ENCODE assay signal across 1 cellular context in the genomic region with DNA sequence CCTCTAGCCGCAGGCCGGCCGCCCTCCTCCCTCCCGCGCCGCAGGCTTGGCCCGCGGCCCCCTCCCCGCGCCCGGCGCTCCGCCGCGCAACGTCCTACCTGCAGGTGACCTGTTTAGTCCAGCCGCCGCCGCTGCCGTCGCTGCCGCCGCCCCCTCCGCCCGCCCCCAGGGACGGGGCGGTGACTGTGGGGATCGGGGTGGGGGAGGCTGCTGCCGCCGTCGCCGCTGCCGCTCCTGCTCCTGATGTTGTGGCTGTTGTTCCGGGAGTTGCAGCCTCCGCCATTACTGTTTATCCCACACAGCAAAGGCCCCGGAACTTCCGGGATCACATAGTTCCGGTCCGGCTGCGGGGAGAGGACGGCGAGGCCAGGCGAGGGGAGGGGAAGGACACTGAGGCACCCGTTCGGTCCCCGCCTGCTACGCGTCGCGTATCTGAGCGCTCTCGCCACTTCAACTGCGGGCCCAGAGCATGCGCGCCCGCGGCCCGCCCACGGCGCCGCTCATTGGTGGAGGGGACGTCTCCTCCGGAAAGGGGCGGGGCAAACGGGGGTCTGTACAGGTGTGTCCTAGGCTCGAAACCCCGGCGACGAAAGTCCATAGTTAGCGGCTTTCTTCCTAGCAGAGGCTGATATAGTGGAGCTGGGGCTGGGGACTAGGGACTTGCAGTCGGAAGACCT.
TF ChIP-seq lines count a peak whose summit lies in the region.

A gene with protein sequence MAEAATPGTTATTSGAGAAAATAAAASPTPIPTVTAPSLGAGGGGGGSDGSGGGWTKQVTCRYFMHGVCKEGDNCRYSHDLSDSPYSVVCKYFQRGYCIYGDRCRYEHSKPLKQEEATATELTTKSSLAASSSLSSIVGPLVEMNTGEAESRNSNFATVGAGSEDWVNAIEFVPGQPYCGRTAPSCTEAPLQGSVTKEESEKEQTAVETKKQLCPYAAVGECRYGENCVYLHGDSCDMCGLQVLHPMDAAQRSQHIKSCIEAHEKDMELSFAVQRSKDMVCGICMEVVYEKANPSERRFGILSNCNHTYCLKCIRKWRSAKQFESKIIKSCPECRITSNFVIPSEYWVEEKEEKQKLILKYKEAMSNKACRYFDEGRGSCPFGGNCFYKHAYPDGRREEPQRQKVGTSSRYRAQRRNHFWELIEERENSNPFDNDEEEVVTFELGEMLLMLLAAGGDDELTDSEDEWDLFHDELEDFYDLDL (minus strand): TSS at position 444 of the 677 bp plus-strand sequence. CDS start 161 bp downstream, at position 283.

TF ChIP-seq in K562, 482 proteins besides CTCF, POLR2A, EP300 and RAD21 (continued from another document and continues in another):
- TF ChIP-seq, protein P1, sequence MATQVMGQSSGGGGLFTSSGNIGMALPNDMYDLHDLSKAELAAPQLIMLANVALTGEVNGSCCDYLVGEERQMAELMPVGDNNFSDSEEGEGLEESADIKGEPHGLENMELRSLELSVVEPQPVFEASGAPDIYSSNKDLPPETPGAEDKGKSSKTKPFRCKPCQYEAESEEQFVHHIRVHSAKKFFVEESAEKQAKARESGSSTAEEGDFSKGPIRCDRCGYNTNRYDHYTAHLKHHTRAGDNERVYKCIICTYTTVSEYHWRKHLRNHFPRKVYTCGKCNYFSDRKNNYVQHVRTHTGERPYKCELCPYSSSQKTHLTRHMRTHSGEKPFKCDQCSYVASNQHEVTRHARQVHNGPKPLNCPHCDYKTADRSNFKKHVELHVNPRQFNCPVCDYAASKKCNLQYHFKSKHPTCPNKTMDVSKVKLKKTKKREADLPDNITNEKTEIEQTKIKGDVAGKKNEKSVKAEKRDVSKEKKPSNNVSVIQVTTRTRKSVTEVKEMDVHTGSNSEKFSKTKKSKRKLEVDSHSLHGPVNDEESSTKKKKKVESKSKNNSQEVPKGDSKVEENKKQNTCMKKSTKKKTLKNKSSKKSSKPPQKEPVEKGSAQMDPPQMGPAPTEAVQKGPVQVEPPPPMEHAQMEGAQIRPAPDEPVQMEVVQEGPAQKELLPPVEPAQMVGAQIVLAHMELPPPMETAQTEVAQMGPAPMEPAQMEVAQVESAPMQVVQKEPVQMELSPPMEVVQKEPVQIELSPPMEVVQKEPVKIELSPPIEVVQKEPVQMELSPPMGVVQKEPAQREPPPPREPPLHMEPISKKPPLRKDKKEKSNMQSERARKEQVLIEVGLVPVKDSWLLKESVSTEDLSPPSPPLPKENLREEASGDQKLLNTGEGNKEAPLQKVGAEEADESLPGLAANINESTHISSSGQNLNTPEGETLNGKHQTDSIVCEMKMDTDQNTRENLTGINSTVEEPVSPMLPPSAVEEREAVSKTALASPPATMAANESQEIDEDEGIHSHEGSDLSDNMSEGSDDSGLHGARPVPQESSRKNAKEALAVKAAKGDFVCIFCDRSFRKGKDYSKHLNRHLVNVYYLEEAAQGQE (CRISPR knock-in tag; IDR thresholded peaks at IDR 0.05; ENCODE audit: low read depth) = no peak
- TF ChIP-seq BRCA1 (IDR thresholded peaks at IDR 0.05) (no peak), BRCA1 (CRISPR knock-in tag; IDR thresholded peaks at IDR 0.05) (no peak), ZNF785 (CRISPR knock-in tag; IDR thresholded peaks at IDR 0.05) (no peak), JUND (IDR thresholded peaks at IDR 0.05; ENCODE audit: borderline replicate concordance, low read depth, low read length) (peak; percentile 67), JUND (tag; IDR thresholded peaks at IDR 0.05; ENCODE audit: borderline replicate concordance, low read depth, low read length) (no peak; the same call in 2 of the 3 replicates), DDX20 (tag; IDR thresholded peaks at IDR 0.05; ENCODE audit: low read depth) (no peak), NR2C2 (CRISPR knock-in tag; IDR thresholded peaks at IDR 0.05) (0 out of 2 replicates have a peak, but pooled peaks have one; percentile 27), NR2C2 (tag; IDR thresholded peaks at IDR 0.05) (peak; percentile 72), ZNF57 (CRISPR knock-in tag; IDR thresholded peaks at IDR 0.05) (no peak), ESRRA (IDR thresholded peaks at IDR 0.05; ENCODE audit: borderline replicate concordance, low read depth) (peak; percentile 81), POLR2H (tag; IDR thresholded peaks at IDR 0.05; ENCODE audit: low read depth) (peak; percentile 90), KAT2B (IDR thresholded peaks at IDR 0.05; ENCODE audit: low read depth, low read length) (no peak), CBX2 (IDR thresholded peaks at IDR 0.05; ENCODE audit: insufficient read depth, low read length, poor library complexity, severe bottlenecking) (no peak), ADNP (tag; IDR thresholded peaks at IDR 0.05) (no peak), E2F3 (CRISPR knock-in tag; IDR thresholded peaks at IDR 0.05) (no peak), SMARCE1 (IDR thresholded peaks at IDR 0.05) (no peak), ZC3H4 (CRISPR knock-in tag; IDR thresholded peaks at IDR 0.05; ENCODE audit: borderline replicate concordance) (no peak), HDAC3 (IDR thresholded peaks at IDR 0.05; ENCODE audit: borderline replicate concordance, partially characterized antibody) (no peak), FUS (optimal IDR thresholded peaks at IDR 0.05; ENCODE audit: low read depth, low read length) (peak; percentile 50), WHSC1 (IDR thresholded peaks at IDR 0.05; ENCODE audit: low read length) (no peak), TCFL5 (CRISPR knock-in tag; conservative IDR thresholded peaks at IDR 0.05) (no peak), TEAD4 (IDR thresholded peaks at IDR 0.05; ENCODE audit: low read length) (peak; percentile 18; the same call in 1 of the 2 replicates), TEAD4 (CRISPR knock-in tag; IDR thresholded peaks at IDR 0.05; ENCODE audit: borderline replicate concordance) (no peak), HEY1 (CRISPR knock-in tag; IDR thresholded peaks at IDR 0.05; ENCODE audit: borderline replicate concordance) (no peak), MYNN (IDR thresholded peaks at IDR 0.05) (0 out of 2 replicates have a peak, but pooled peaks have one; percentile 14), MYNN (CRISPR knock-in tag; IDR thresholded peaks at IDR 0.05) (no peak), NFYB (IDR thresholded peaks at IDR 0.05; ENCODE audit: extremely low read depth, insufficient read length) (peak; percentile 57), ZNF212 (CRISPR knock-in tag; IDR thresholded peaks at IDR 0.05) (no peak), ZNF133 (CRISPR knock-in tag; IDR thresholded peaks at IDR 0.05) (no peak), ARID2 (IDR thresholded peaks at IDR 0.05) (no peak), NR2F6 (CRISPR knock-in tag; IDR thresholded peaks at IDR 0.05) (no peak), ASH1L (IDR thresholded peaks at IDR 0.05; ENCODE audit: borderline replicate concordance, low read depth, partially characterized antibody) (no peak), ZFP30 (CRISPR knock-in tag; IDR thresholded peaks at IDR 0.05; ENCODE audit: borderline replicate concordance) (no peak), FIP1L1 (IDR thresholded peaks at IDR 0.05; ENCODE audit: low read depth, low read length, poor library complexity, severe bottlenecking) (peak; percentile 45), ZNF217 (CRISPR knock-in tag; IDR thresholded peaks at IDR 0.05) (no peak), PRMT5 (CRISPR knock-in tag; IDR thresholded peaks at IDR 0.05) (no peak), TEAD2 (tag; IDR thresholded peaks at IDR 0.05) (no peak), TBP (optimal IDR thresholded peaks at IDR 0.05; ENCODE audit: low read depth, low read length) (peak; percentile 66), RBM25 (IDR thresholded peaks at IDR 0.05; ENCODE audit: low read depth, low read length, severe bottlenecking) (peak; percentile 58), GABPB1 (CRISPR knock-in tag; IDR thresholded peaks at IDR 0.05) (peak; percentile 93), ZNF12 (CRISPR knock-in tag; IDR thresholded peaks at IDR 0.05) (no peak), OTX1 (CRISPR knock-in tag; IDR thresholded peaks at IDR 0.05) (no peak), BHLHE40 (IDR thresholded peaks at IDR 0.05; ENCODE audit: low read length) (peak; percentile 55), RBM14 (IDR thresholded peaks at IDR 0.05; ENCODE audit: borderline replicate concordance, insufficient read depth, low read depth, low read length) (no peak)
- TF ChIP-seq, protein P2, sequence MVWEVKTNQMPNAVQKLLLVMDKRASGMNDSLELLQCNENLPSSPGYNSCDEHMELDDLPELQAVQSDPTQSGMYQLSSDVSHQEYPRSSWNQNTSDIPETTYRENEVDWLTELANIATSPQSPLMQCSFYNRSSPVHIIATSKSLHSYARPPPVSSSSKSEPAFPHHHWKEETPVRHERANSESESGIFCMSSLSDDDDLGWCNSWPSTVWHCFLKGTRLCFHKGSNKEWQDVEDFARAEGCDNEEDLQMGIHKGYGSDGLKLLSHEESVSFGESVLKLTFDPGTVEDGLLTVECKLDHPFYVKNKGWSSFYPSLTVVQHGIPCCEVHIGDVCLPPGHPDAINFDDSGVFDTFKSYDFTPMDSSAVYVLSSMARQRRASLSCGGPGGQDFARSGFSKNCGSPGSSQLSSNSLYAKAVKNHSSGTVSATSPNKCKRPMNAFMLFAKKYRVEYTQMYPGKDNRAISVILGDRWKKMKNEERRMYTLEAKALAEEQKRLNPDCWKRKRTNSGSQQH (CRISPR knock-in tag; IDR thresholded peaks at IDR 0.05) = 0 out of 2 replicates have a peak, but pooled peaks have one; percentile 51
- TF ChIP-seq, protein P3, sequence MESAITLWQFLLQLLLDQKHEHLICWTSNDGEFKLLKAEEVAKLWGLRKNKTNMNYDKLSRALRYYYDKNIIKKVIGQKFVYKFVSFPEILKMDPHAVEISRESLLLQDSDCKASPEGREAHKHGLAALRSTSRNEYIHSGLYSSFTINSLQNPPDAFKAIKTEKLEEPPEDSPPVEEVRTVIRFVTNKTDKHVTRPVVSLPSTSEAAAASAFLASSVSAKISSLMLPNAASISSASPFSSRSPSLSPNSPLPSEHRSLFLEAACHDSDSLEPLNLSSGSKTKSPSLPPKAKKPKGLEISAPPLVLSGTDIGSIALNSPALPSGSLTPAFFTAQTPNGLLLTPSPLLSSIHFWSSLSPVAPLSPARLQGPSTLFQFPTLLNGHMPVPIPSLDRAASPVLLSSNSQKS (CRISPR knock-in tag; IDR thresholded peaks at IDR 0.05) = no peak
- TF ChIP-seq, protein P4, sequence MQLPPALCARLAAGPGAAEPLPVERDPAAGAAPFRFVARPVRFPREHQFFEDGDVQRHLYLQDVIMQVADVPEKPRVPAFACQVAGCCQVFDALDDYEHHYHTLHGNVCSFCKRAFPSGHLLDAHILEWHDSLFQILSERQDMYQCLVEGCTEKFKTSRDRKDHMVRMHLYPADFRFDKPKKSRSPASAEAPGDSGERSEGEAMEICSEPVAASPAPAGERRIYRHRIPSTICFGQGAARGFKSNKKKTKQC (CRISPR knock-in tag; IDR thresholded peaks at IDR 0.05) = peak; percentile 91
- TF ChIP-seq, protein P5, sequence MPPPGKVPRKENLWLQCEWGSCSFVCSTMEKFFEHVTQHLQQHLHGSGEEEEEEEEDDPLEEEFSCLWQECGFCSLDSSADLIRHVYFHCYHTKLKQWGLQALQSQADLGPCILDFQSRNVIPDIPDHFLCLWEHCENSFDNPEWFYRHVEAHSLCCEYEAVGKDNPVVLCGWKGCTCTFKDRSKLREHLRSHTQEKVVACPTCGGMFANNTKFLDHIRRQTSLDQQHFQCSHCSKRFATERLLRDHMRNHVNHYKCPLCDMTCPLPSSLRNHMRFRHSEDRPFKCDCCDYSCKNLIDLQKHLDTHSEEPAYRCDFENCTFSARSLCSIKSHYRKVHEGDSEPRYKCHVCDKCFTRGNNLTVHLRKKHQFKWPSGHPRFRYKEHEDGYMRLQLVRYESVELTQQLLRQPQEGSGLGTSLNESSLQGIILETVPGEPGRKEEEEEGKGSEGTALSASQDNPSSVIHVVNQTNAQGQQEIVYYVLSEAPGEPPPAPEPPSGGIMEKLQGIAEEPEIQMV (tag; conservative IDR thresholded peaks at IDR 0.05; ENCODE audit: low read depth) = no peak
- TF ChIP-seq, protein P6, sequence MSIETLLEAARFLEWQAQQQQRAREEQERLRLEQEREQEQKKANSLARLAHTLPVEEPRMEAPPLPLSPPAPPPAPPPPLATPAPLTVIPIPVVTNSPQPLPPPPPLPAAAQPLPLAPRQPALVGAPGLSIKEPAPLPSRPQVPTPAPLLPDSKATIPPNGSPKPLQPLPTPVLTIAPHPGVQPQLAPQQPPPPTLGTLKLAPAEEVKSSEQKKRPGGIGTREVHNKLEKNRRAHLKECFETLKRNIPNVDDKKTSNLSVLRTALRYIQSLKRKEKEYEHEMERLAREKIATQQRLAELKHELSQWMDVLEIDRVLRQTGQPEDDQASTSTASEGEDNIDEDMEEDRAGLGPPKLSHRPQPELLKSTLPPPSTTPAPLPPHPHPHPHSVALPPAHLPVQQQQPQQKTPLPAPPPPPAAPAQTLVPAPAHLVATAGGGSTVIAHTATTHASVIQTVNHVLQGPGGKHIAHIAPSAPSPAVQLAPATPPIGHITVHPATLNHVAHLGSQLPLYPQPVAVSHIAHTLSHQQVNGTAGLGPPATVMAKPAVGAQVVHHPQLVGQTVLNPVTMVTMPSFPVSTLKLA (conservative IDR thresholded peaks at IDR 0.05) = peak; percentile 76 to 90
- TF ChIP-seq, protein P7, sequence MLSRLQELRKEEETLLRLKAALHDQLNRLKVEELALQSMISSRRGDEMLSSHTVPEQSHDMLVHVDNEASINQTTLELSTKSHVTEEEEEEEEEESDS (CRISPR knock-in tag; IDR thresholded peaks at IDR 0.05) = no peak
